In genomic region chr2:73214120-73215035, GRCh38 we compare ENCODE assay signal across 8 cellular contexts. TPM values are rescaled to one million over a fixed set of nuclear protein-coding genes. Genes with fewer than 3 reads are reported as not detected.
DNase-seq lines count a peak whose midpoint lies in the region; ATAC-seq, FAIRE-seq and TF ChIP-seq lines count a peak whose summit lies in the region.

Gene SMYD5, plus strand, starts transcription at chr2:73214245. Its CDS starts 22 bp downstream, at chr2:73214267.

- H3K27me3 Mint-ChIP-seq in CD8-positive, alpha-beta T cell (ENCODE audit: low read depth), result no peaks in the 10 kb centered on the region

- peak within 1 kb of the TSS; percentile 70 for H3K27ac ChIP-seq in CD8-positive, alpha-beta T cell (ENCODE audit: low read depth, low read length)
- peak within 1 kb of the TSS; percentile 82; the same call in 1 of the 2 replicates for H3K27ac ChIP-seq in H1 (ENCODE audit: low read depth, low read length)
- peak within 1 kb of the TSS; percentile 87 for H3K27ac ChIP-seq in mesodermal cell (ENCODE audit: low read depth, low read length, severe bottlenecking)

- peak within 1 kb of the TSS; percentile 6; the same call in 1 of the 2 replicates for H2BK12ac ChIP-seq in H1 (ENCODE audit: low read depth, low read length)

- H4K91ac ChIP-seq in H1 (replicated peaks; ENCODE audit: insufficient read length, low read length), result no peak within 1 kb of the TSS

- FAIRE-seq in H1 (lab: Jason Lieb, UNC), result no peak

- 0 out of 2 replicates have a peak within 1 kb of the TSS, but pooled peaks have one; percentile 40 for H2BK15ac ChIP-seq in H1 (ENCODE audit: low read length)

- H3K4me2 ChIP-seq in H1 (ENCODE audit: insufficient read depth in 1 of 2, low read depth in 2 of 2, low read length in 2 of 2), result peak within 1 kb of the TSS; percentile 73 to 78

- no peak within 1 kb of the TSS for H3K4ac ChIP-seq in H1 (replicated peaks; ENCODE audit: insufficient read length, low read depth, low read length)

- H3K23me2 ChIP-seq in H1 (ENCODE audit: low read depth, low read length), result peaks cover 3% of the 10 kb centered on the region; the same call in 1 of the 2 replicates

- peak within 1 kb of the TSS; percentile 85 for H2AFZ ChIP-seq in H1 (ENCODE audit: low read length)

- TF ChIP-seq RAD21 in H1 (IDR thresholded peaks at IDR 0.05 in 1 of 2, conservative IDR thresholded peaks at IDR 0.05 in 1 of 2; ENCODE audit: low read depth in 2 of 2, low read length in 2 of 2), result no peak

- H3K18ac ChIP-seq in H1 (ENCODE audit: extremely low read depth, low read length), result peak within 1 kb of the TSS; percentile 91

- peak; percentile 96 for ATAC-seq in CD8-positive, alpha-beta T cell
- ATAC-seq in GM19452 (IDR thresholded peaks at IDR 0.05; ENCODE audit: unreplicated experiment) (peak; percentile 93), HG03575 (IDR thresholded peaks at IDR 0.05; ENCODE audit: extremely low read depth, insufficient number of reproducible peaks, low FRiP score, unreplicated experiment) (peak; percentile 74)

- peak within 1 kb of the TSS; percentile 91 for H2BK5ac ChIP-seq in H1 (ENCODE audit: low read depth, low read length)

- H2BK120ac ChIP-seq in H1 (replicated peaks; ENCODE audit: low read depth, low read length), result no peak within 1 kb of the TSS

- H3K4me3 ChIP-seq in CD8-positive, alpha-beta T cell (ENCODE audit: low read depth, low read length), result peak within 1 kb of the TSS; percentile 93
- H3K4me3 ChIP-seq in H1 (ENCODE audit: extremely low read depth in 1 of 4, insufficient read depth in 2 of 4, low read depth in 3 of 4, low read length in 4 of 4) (peak within 1 kb of the TSS; percentile 81 to 91 (median 86)), mesodermal cell (ENCODE audit: extremely low read depth, insufficient read depth, low read length, poor library complexity, severe bottlenecking) (peak within 1 kb of the TSS; percentile 82)

- CTCF ChIA-PET in CD8-positive, alpha-beta T cell (lab: Charles Lee), result interaction anchor here (0.8 to 6.0 kb wide), 4 partner anchors 11 to 130 kb away, joined by 4 to 65 read pairs (median 19); no protein-coding TSS in a partner anchor
- CTCF ChIA-PET in activated CD8-positive, alpha-beta memory T cell treated with anti-CD3 and anti-CD28 coated beads for 36 hours (lab: Charles Lee), result interaction anchor here (1.2 to 6.4 kb wide), 3 partner anchors 14 to 296 kb away, joined by 3 to 64 read pairs (median 10); no protein-coding TSS in a partner anchor
- CTCF ChIA-PET in H1 (lab: Charles Lee; ENCODE audit: partially characterized antibody), result interaction anchor here (1.0 to 8.4 kb wide), 9 partner anchors 8 to 1987 kb away, joined by 3 to 92 read pairs (median 14); partner anchors contain the start of genes CCT7, NOTO, PAIP2B and PRADC1

- no peak within 1 kb of the TSS for H2AK5ac ChIP-seq in H1 (ENCODE audit: low read depth, low read length)

- 3% methylated on average over 64 of the region's 64 CpGs; no CpG with 5 or more reads in 1 of the 2 experiments for WGBS in H1 (ENCODE audit: extremely low coverage in 1 of 2, insufficient coverage in 1 of 2, insufficient read length in 1 of 2, insufficient replicate concordance in 2 of 2, low coverage in 1 of 2, low lambda C conversion rate in 2 of 2, missing lambda C conversion rate in 1 of 2), 2 experiments
- WGBS in mesodermal cell (ENCODE audit: insufficient coverage in 2 of 2), 2 experiments, result 0% methylated on average over 55 to 57 of the region's 64 CpGs

- peak within 1 kb of the TSS; percentile 76 to 88 (median 83) for H3K9ac ChIP-seq in H1 (replicated peaks in 1 of 4; ENCODE audit: extremely low read depth in 1 of 4, low read depth in 3 of 4, low read length in 3 of 4)

- H3K14ac ChIP-seq in H1 (ENCODE audit: insufficient read length), result no peak within 1 kb of the TSS

- peak within 1 kb of the TSS; percentile 98 for H3K4me3 Mint-ChIP-seq in CD8-positive, alpha-beta T cell

- H2BK20ac ChIP-seq in H1 (ENCODE audit: low read length), result no peak within 1 kb of the TSS; the same call in 1 of the 2 replicates

- H4K20me1 ChIP-seq in H1 (replicated peaks in 1 of 2; ENCODE audit: control insufficient read depth in 1 of 2, insufficient read depth in 2 of 2, low read length in 2 of 2), result peaks cover 3 to 4% of the 10 kb centered on the region in 2 experiments

- no peaks in the 10 kb centered on the region for H3K27me3 ChIP-seq in CD8-positive, alpha-beta T cell (ENCODE audit: insufficient read depth, low read length)
- peaks cover 0 to 4% (median 0%) of the 10 kb centered on the region in 4 experiments; a peak in 1 of 7 replicates for H3K27me3 ChIP-seq in H1 (replicated peaks in 1 of 4; ENCODE audit: control insufficient read depth in 3 of 4, extremely low read depth in 1 of 4, insufficient read depth in 3 of 4, low read length in 3 of 4)

- TF ChIP-seq CTCF in CD8-positive, alpha-beta T cell (IDR thresholded peaks at IDR 0.05), result no peak
- 0 out of 4 replicates have a peak, but pooled peaks of 1 of the 3 experiments have one; percentile 7 for TF ChIP-seq CTCF in H1 (IDR thresholded peaks at IDR 0.05; ENCODE audit: control extremely low read depth in 1 of 3, insufficient read depth in 1 of 3, low read depth in 1 of 3, low read length in 3 of 3)

- no peaks in the 10 kb centered on the region for H3K9me3 ChIP-seq in CD8-positive, alpha-beta T cell (ENCODE audit: low read length)
- H3K9me3 ChIP-seq in H1 (ENCODE audit: insufficient read depth in 2 of 2, low read depth in 1 of 2, low read length in 1 of 2) (no peaks in the 10 kb centered on the region), mesodermal cell (ENCODE audit: control insufficient read depth, low read length) (no peaks in the 10 kb centered on the region)

- TF ChIP-seq EP300 in H1 (IDR thresholded peaks at IDR 0.05; ENCODE audit: borderline replicate concordance in 1 of 2, low read depth in 2 of 2, low read length in 2 of 2), result no peak

- POLR2A ChIA-PET in CD8-positive, alpha-beta T cell (lab: Charles Lee), result interaction anchor here (1.3 to 2.7 kb wide), 2 partner anchors 19 kb away, joined by 7 to 25 read pairs; partner anchors contain the start of genes CCT7 and PRADC1
- POLR2A ChIA-PET in activated CD8-positive, alpha-beta memory T cell treated with anti-CD3 and anti-CD28 coated beads for 36 hours (lab: Charles Lee), result interaction anchor here (0.9 kb wide), 1 partner anchor 19 kb away, joined by 4 read pairs; the partner anchor contains the start of genes CCT7 and PRADC1
- POLR2A ChIA-PET in H1 (lab: Charles Lee; ENCODE audit: partially characterized antibody), result interaction anchor here (0.5 to 11.5 kb wide), 9 partner anchors 9 to 152 kb away, joined by 3 to 113 read pairs (median 9); partner anchors contain the start of genes CCT7 and PRADC1

- peaks cover 5 to 38% of the 10 kb centered on the region in 2 experiments for H3K79me2 ChIP-seq in H1 (ENCODE audit: control insufficient read depth in 1 of 2, insufficient read depth in 2 of 2, low read length in 2 of 2)

- H3K79me1 ChIP-seq in H1 (ENCODE audit: low read depth, low read length), result peaks cover 12% of the 10 kb centered on the region

- TF ChIP-seq POLR2A in H1 (IDR thresholded peaks at IDR 0.05; ENCODE audit: control extremely low read depth in 1 of 2, low read depth in 2 of 2, low read length in 2 of 2), result peak; percentile 83 to 97

- peak; percentile 82 to 94 (median 91) for DNase-seq in CD8-positive, alpha-beta T cell
- DNase-seq in NOMO-1 (lab: John Stamatoyannopoulos, UW; ENCODE audit: unreplicated experiment in 2 of 2) (peak; percentile 77 to 83), H1 (ENCODE audit: low read depth in 1 of 2, low spot score in 2 of 2) (peak in 1 of 2 experiments; percentile 97)
- peak; percentile 81 to 87 for DNase-seq in stimulated activated CD8-positive, alpha-beta memory T cell treated with anti-CD3 and anti-CD28 coated beads, Interleukin-15, amount 100 ng/mL, for 4 hours (ENCODE audit: low read depth in 2 of 2)

- H4K5ac ChIP-seq in H1 (ENCODE audit: insufficient read length, low read depth, low read length), result peak within 1 kb of the TSS; percentile 46

- H3K4me1 Mint-ChIP-seq in CD8-positive, alpha-beta T cell (ENCODE audit: low read depth), result peaks cover 35% of the 10 kb centered on the region

- peak within 1 kb of the TSS; percentile 48 for H3K56ac ChIP-seq in H1 (replicated peaks; ENCODE audit: insufficient read length, low read depth, low read length)

- peak within 1 kb of the TSS; percentile 96 for H3K27ac Mint-ChIP-seq in CD8-positive, alpha-beta T cell

- intact Hi-C loops in CD8-positive, alpha-beta T cell (cut with DNase I, micrococcal nuclease), result loop anchor here (1.0 to 10.0 kb wide), 9 partner anchors 19 to 980 kb away; partner anchors contain the start of genes SFXN5 (in 2 of the 2), CCT7 (in 1 of the 2), EGR4 (in 1 of the 2) and FBXO41 (in 1 of the 2)

- no peaks in the 10 kb centered on the region for H3K9me3 Mint-ChIP-seq in CD8-positive, alpha-beta T cell

- peak within 1 kb of the TSS; percentile 98 for H4K8ac ChIP-seq in H1 (ENCODE audit: extremely low read depth, insufficient read depth, low read length)

- H3K36me3 Mint-ChIP-seq in CD8-positive, alpha-beta T cell, result peaks cover 15% of the 10 kb centered on the region

- peaks cover 26% of the 10 kb centered on the region for H3K4me1 ChIP-seq in CD8-positive, alpha-beta T cell (ENCODE audit: insufficient read depth, low read length)
- H3K4me1 ChIP-seq in H1 (replicated peaks in 1 of 4; ENCODE audit: control insufficient read depth in 3 of 4, insufficient read depth in 4 of 4, low read length in 3 of 4), result peaks cover 2 to 3% (median 3%) of the 10 kb centered on the region in 4 experiments; a peak in 4 of 7 replicates
- H3K4me1 ChIP-seq in mesodermal cell (ENCODE audit: control insufficient read depth, insufficient read depth, low read length, poor library complexity, severe bottlenecking), result peaks cover 13% of the 10 kb centered on the region

- no peak within 1 kb of the TSS for H3K23ac ChIP-seq in H1 (ENCODE audit: insufficient read length)

- H3K36me3 ChIP-seq in CD8-positive, alpha-beta T cell (ENCODE audit: insufficient read depth, low read length), result no peaks in the 10 kb centered on the region
- H3K36me3 ChIP-seq in H1 (ENCODE audit: control insufficient read depth in 2 of 4, insufficient read depth in 4 of 4, low read length in 3 of 4), result no peaks in the 10 kb centered on the region
- H3K36me3 ChIP-seq in mesodermal cell (ENCODE audit: control insufficient read depth, insufficient read depth, low read length), result peaks cover 5% of the 10 kb centered on the region

RNA-seq across cellular contexts. Expression of gene SMYD5, which starts in this region (rescaled TPM):
- total RNA-seq in CD8-positive, alpha-beta T cell, result 10 to 100 TPM; 59.1 to 71.9 TPM
- total RNA-seq in activated CD8-positive, alpha-beta memory T cell treated with anti-CD3 and anti-CD28 coated beads for 36 hours, result 10 to 100 TPM; 41.5 to 44.9 TPM
- 56.7 and 61.5 TPM in 2 replicates for total RNA-seq in H1 (2021; fragmentation: NEBNext Ultra II Directional; extraction: Animal tissue kit (Norgen Biotek cat#: 25700))
- 35.2 and 43.3 TPM in 2 replicates for polyA plus RNA-seq in H1 (2011; rRNA removed)
- 47.0 TPM for polyA plus RNA-seq in H1 (2011; cell fraction: cytosol; rRNA removed)
- 64.5 TPM for polyA plus RNA-seq in H1 (2011; cell fraction: nucleus; rRNA removed)
- polyA plus RNA-seq in H1 (2012, experiment 1 of 2), result 47.7 to 56.0 TPM (median 51.5 TPM) in 4 replicates
- polyA plus RNA-seq in H1 (2012, experiment 2 of 2), result 58.6 TPM
- polyA plus RNA-seq in H1 (2013, experiment 1 of 2), result 35.9 TPM
- polyA plus RNA-seq in H1 (2013, experiment 2 of 2), result 33.4 TPM
- polyA minus RNA-seq in H1 (2011; rRNA and poly(A)+ RNA removed), result 59.6 and 76.4 TPM in 2 replicates
- polyA minus RNA-seq in H1 (2011; cell fraction: cytosol; rRNA and poly(A)+ RNA removed), result 26.2 TPM
- 30.7 TPM for polyA minus RNA-seq in H1 (2011; cell fraction: nucleus; rRNA and poly(A)+ RNA removed)
- 27.0 TPM for polyA plus RNA-seq in mesodermal cell (2013, experiment 1 of 2)
- polyA plus RNA-seq in mesodermal cell (2013, experiment 2 of 2), result 20.7 TPM
